15 cellular contexts compared by ENCODE assay signal in the genomic region with DNA sequence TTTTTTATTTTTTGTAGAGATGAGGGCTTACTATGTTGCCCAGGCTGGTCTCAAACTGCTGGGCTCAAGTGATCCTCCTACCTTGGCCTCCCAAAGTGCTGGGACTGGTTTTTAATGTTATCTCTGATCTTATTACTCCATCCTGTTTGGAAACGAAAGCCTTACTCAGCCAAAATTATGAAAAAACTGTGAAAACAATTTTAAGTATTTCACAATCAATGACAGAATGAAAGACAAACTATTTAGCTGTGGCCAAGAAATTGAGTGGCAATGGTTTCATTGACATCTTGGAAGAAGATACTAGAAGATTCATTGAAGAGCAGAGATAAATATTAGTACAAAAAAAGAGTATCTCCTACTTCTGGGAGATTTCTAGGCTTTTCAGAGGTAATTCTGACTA. TPM values are rescaled to one million over a fixed set of nuclear protein-coding genes. Genes with fewer than 3 reads are reported as not detected.
DNase-seq lines count a peak whose midpoint lies in the region; ATAC-seq and TF ChIP-seq lines count a peak whose summit lies in the region.
"Had no signal": no experiment of that assay in that cellular context is flagged by ENCODE, and none has a peak within 500 bp of the region (broad histone marks: within the 10 kb centered on the region; RNA-seq: fewer than 3 reads in every experiment).

No MANE protein-coding gene starts in this region.

- H4K91ac ChIP-seq in IMR-90 (ENCODE audit: insufficient read depth, low read depth, low read length), result no peak overlapping the region

- H2AK9ac ChIP-seq in IMR-90 (replicated peaks; ENCODE audit: low read depth, low read length, poor library complexity), result no peak overlapping the region

- ATAC-seq in GM23338 (no peak), IMR-90 (ENCODE audit: low read depth) (no peak), HG02642 (IDR thresholded peaks at IDR 0.05; ENCODE audit: poor library complexity, unreplicated experiment) (no peak)

- H3K14ac ChIP-seq in IMR-90 (replicated peaks; ENCODE audit: low read depth, low read length), result no peak overlapping the region

- no TSS peak for BruUV-seq in IMR-90 (replicated peaks; lab: Mats Ljungman, UMichigan)

- no peaks in the 10 kb centered on the region for H3K9me2 ChIP-seq in GM23338 (ENCODE audit: insufficient read depth)

- H2AFZ ChIP-seq in GM23338, result 0 out of 2 replicates have a peak overlapping the region, but pooled peaks have one; percentile 64
- H2AFZ ChIP-seq in IMR-90 (replicated peaks; ENCODE audit: low read length, poor library complexity), result no peak overlapping the region

- H3K36me3 Mint-ChIP-seq in GM23338 (ENCODE audit: low read depth) (no peaks in the 10 kb centered on the region), mesothelial cell of epicardium (no peaks in the 10 kb centered on the region), type B pancreatic cell (no peaks in the 10 kb centered on the region)
- H3K36me3 Mint-ChIP-seq: CD4-positive, alpha-beta memory T cell had no signal

- H3K23ac ChIP-seq in IMR-90 (ENCODE audit: low read depth, low read length), result no peak overlapping the region

- H3K36me3 ChIP-seq in GM23338 (ENCODE audit: insufficient read depth) (no peaks in the 10 kb centered on the region), IMR-90 (ENCODE audit: control insufficient read depth, insufficient read depth, low read length) (no peaks in the 10 kb centered on the region)
- H3K36me3 ChIP-seq: HAP-1 had no signal

- no peaks in the 10 kb centered on the region for H3K79me1 ChIP-seq in IMR-90 (ENCODE audit: low read depth in 1 of 2, low read length in 2 of 2)

- no peak overlapping the region for H2BK5ac ChIP-seq in IMR-90 (ENCODE audit: low read depth, low read length, poor library complexity, severe bottlenecking)

- no peaks in the 10 kb centered on the region for H3F3A ChIP-seq in GM23338 (replicated peaks; ENCODE audit: low read depth)

- no peaks in the 10 kb centered on the region for H3K79me2 ChIP-seq in GM23338 (replicated peaks; ENCODE audit: insufficient read depth)

- no peak for TF ChIP-seq RAD21 in IMR-90 (IDR thresholded peaks at IDR 0.05; ENCODE audit: low read length)

- H3K18ac ChIP-seq in IMR-90 (ENCODE audit: low read depth, low read length), result no peak overlapping the region

- H3K9ac ChIP-seq in IMR-90 (ENCODE audit: low read depth, low read length), result no peak overlapping the region

- no peak overlapping the region for H3K27ac ChIP-seq in GM23338 (ENCODE audit: low read depth)
- H3K27ac ChIP-seq in IMR-90 (ENCODE audit: insufficient read depth, low read length), result no peak overlapping the region

- dilution Hi-C loops in IMR-90 (cut with HindIII; ENCODE audit: low sequenced_read_pairs, unreplicated experiment), result no loop called here

- H4K5ac ChIP-seq in IMR-90 (ENCODE audit: low read depth, low read length), result no peak overlapping the region

- CTCF ChIA-PET in IMR-90 (lab: Yijun Ruan, JAX), result interaction anchor here (0.5 kb wide), 1 partner anchor 63 kb away, joined by 3 read pairs; no protein-coding TSS in a partner anchor

- H2AK5ac ChIP-seq in IMR-90 (ENCODE audit: low read depth, low read length), result no peak overlapping the region

- H3K4me1 ChIP-seq in GM23338 (ENCODE audit: insufficient read depth) (no peaks in the 10 kb centered on the region; the same call in 1 of the 2 replicates), IMR-90 (ENCODE audit: control insufficient read depth, insufficient read depth, low read length) (no peaks in the 10 kb centered on the region)
- H3K4me1 ChIP-seq: HAP-1 had no signal

- H3K4me3 Mint-ChIP-seq in GM23338 (no peak overlapping the region), mesothelial cell of epicardium (no peak overlapping the region), type B pancreatic cell (no peak overlapping the region)
- H3K4me3 Mint-ChIP-seq: CD4-positive, alpha-beta memory T cell; HFFc6 had no signal

- POLR2A ChIA-PET in IMR-90 (lab: Charles Lee; ENCODE audit: unreplicated experiment), result no interaction called here

- no peak overlapping the region for H2BK20ac ChIP-seq in IMR-90 (ENCODE audit: low read depth, low read length)

- no peak for DNase-seq in GM23338 (ENCODE audit: low spot score)
- no peak for DNase-seq in IMR-90
- DNase-seq in mesothelial cell of epicardium (ENCODE audit: low spot score in 2 of 2, unreplicated experiment in 2 of 2), result no peak
- no peak for DNase-seq in type B pancreatic cell (ENCODE audit: extremely low spot score, unreplicated experiment)
- no peak for DNase-seq in RPMI8226
- DNase-seq: C1 segment of cervical spinal cord; Calu3; CD4-positive, alpha-beta memory T cell; COR-L47; DMS53; GF-D8; GOT3; HFFc6 had no signal

- no peaks in the 10 kb centered on the region for H3K9me3 Mint-ChIP-seq in GM23338
- H3K9me3 Mint-ChIP-seq in mesothelial cell of epicardium, result no peaks in the 10 kb centered on the region
- H3K9me3 Mint-ChIP-seq in type B pancreatic cell, result no peaks in the 10 kb centered on the region
- H3K9me3 Mint-ChIP-seq: HFFc6 had no signal

- TF ChIP-seq CTCF in GM23338 (conservative IDR thresholded peaks at IDR 0.05; ENCODE audit: low read depth in 2 of 2) (no peak), IMR-90 (conservative IDR thresholded peaks at IDR 0.05; ENCODE audit: low read depth, low read length) (no peak), mesothelial cell of epicardium (IDR thresholded peaks at IDR 0.05; ENCODE audit: unreplicated experiment) (no peak), type B pancreatic cell (conservative IDR thresholded peaks at IDR 0.05) (no peak)

- WGBS in IMR-90 (ENCODE audit: extremely low coverage in 2 of 2, insufficient read length in 1 of 2), 2 experiments, result no CpG with 5 or more reads among the region's 1 CpG

- H3K27me3 Mint-ChIP-seq in GM23338 (ENCODE audit: insufficient read depth, low read depth, poor library complexity), result no peaks in the 10 kb centered on the region
- no peaks in the 10 kb centered on the region for H3K27me3 Mint-ChIP-seq in mesothelial cell of epicardium (ENCODE audit: low read depth)
- no peaks in the 10 kb centered on the region for H3K27me3 Mint-ChIP-seq in type B pancreatic cell

- H3K4me3 ChIP-seq in GM23338 (no peak overlapping the region), IMR-90 (ENCODE audit: insufficient read depth, low read depth, low read length) (no peak overlapping the region)
- H3K4me3 ChIP-seq: HAP-1 had no signal

- no peak overlapping the region for H3K56ac ChIP-seq in IMR-90 (ENCODE audit: extremely low read depth, insufficient read depth, low read length)

- intact Hi-C loops in IMR-90 (cut with micrococcal nuclease), result no loop called here

- H3K4me1 Mint-ChIP-seq in GM23338 (peaks cover 4% of the 10 kb centered on the region; the same call in 2 of the 3 replicates), mesothelial cell of epicardium (peaks cover 8% of the 10 kb centered on the region), type B pancreatic cell (ENCODE audit: unreplicated experiment) (peaks cover 6% of the 10 kb centered on the region)
- H3K4me1 Mint-ChIP-seq: CD4-positive, alpha-beta memory T cell had no signal

- no peaks in the 10 kb centered on the region for H4K20me1 ChIP-seq in GM23338 (replicated peaks; ENCODE audit: insufficient read depth)
- H4K20me1 ChIP-seq in IMR-90 (ENCODE audit: insufficient read depth, low read length), result no peaks in the 10 kb centered on the region

- no peak for TF ChIP-seq POLR2A in IMR-90 (IDR thresholded peaks at IDR 0.05; ENCODE audit: low read depth, low read length)

- no peak overlapping the region for H2BK15ac ChIP-seq in IMR-90 (ENCODE audit: low read depth, low read length)

- no peaks in the 10 kb centered on the region for H3K9me1 ChIP-seq in IMR-90 (ENCODE audit: insufficient read depth, low read length)

- H3K9me3 ChIP-seq in IMR-90 (ENCODE audit: control insufficient read depth, insufficient read depth, low read length), result no peaks in the 10 kb centered on the region
- H3K9me3 ChIP-seq: HAP-1 had no signal

- H3K27me3 ChIP-seq in GM23338 (ENCODE audit: insufficient read depth), result no peaks in the 10 kb centered on the region
- peaks cover 6% of the 10 kb centered on the region for H3K27me3 ChIP-seq in IMR-90 (ENCODE audit: control insufficient read depth, insufficient read depth, low read length)

- H2BK120ac ChIP-seq in IMR-90 (ENCODE audit: low read depth, low read length), result no peak overlapping the region

- no peak overlapping the region for H3K4ac ChIP-seq in IMR-90 (ENCODE audit: low read depth, low read length)

- H3K4me2 ChIP-seq in GM23338, result no peak overlapping the region
- H3K4me2 ChIP-seq in IMR-90 (ENCODE audit: low read depth, low read length), result no peak overlapping the region

- in situ Hi-C loops in IMR-90 (cut with MboI; ENCODE audit: low sequenced_read_pairs), result no loop called here

- no peak overlapping the region for H4K8ac ChIP-seq in IMR-90 (ENCODE audit: low read depth in 2 of 2, low read length in 2 of 2)

- no peak overlapping the region for H3K27ac Mint-ChIP-seq in GM23338
- H3K27ac Mint-ChIP-seq in mesothelial cell of epicardium, result peak overlapping the region; percentile 48
- H3K27ac Mint-ChIP-seq in type B pancreatic cell, result peak overlapping the region; percentile 37
- H3K27ac Mint-ChIP-seq: CD4-positive, alpha-beta memory T cell; HFFc6 had no signal

TF ChIP-seq in GM23338, 12 proteins besides CTCF, POLR2A, EP300 and RAD21 (continues in another document):
- TF ChIP-seq STAT1 (IDR thresholded peaks at IDR 0.05; ENCODE audit: unreplicated experiment) (no peak), EZH2phosphoT487 (IDR thresholded peaks at IDR 0.05; ENCODE audit: unreplicated experiment) (no peak), ZNF331 (CRISPR knock-in tag; IDR thresholded peaks at IDR 0.05; ENCODE audit: low read depth) (no peak), EZH2 (IDR thresholded peaks at IDR 0.05; ENCODE audit: low read depth, unreplicated experiment) (no peak)

TF ChIP-seq in IMR-90, 13 proteins besides CTCF, POLR2A, EP300 and RAD21 (continues in another document):
- TF ChIP-seq, protein P1, sequence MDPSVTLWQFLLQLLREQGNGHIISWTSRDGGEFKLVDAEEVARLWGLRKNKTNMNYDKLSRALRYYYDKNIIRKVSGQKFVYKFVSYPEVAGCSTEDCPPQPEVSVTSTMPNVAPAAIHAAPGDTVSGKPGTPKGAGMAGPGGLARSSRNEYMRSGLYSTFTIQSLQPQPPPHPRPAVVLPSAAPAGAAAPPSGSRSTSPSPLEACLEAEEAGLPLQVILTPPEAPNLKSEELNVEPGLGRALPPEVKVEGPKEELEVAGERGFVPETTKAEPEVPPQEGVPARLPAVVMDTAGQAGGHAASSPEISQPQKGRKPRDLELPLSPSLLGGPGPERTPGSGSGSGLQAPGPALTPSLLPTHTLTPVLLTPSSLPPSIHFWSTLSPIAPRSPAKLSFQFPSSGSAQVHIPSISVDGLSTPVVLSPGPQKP (IDR thresholded peaks at IDR 0.05; ENCODE audit: borderline replicate concordance, low read depth, low read length), result no peak
- no peak for TF ChIP-seq MXI1 (IDR thresholded peaks at IDR 0.05; ENCODE audit: borderline replicate concordance, low read depth, low read length)

RNA-seq across cellular contexts. Expression of a gene that starts 14.4 kb away (rescaled TPM):
- total RNA-seq in GM23338 (2014; rRNA removed; shearing (Covaris generic)), result 123 and 135 TPM in 2 replicates
- 93.7 and 113 TPM in 2 replicates for polyA plus RNA-seq in GM23338 (2016; fragmentation: Nextera tagmentation; extraction: Ambion mirVana)
- total RNA-seq in IMR-90 (2012; rRNA removed), result 70.3 and 76.7 TPM in 2 replicates
- polyA plus RNA-seq in IMR-90 (2012; rRNA removed), result 25.9 and 31.3 TPM in 2 replicates
- polyA plus RNA-seq in IMR-90 (2012; cell fraction: cytosol; rRNA removed), result 17.6 and 20.7 TPM in 2 replicates
- polyA plus RNA-seq in IMR-90 (2012; cell fraction: nucleus; rRNA removed; ENCODE audit: low replicate concordance), result 73.4 and 187 TPM in 2 replicates
- 137 to 156 TPM (median 145 TPM) in 3 replicates for total RNA-seq in mesothelial cell of epicardium
- 84.4 and 98.4 TPM in 2 replicates for total RNA-seq in type B pancreatic cell (ENCODE audit: low replicate concordance)
